In genomic region chr1:65412256-65412983, GRCh38 we compare ENCODE assay signal across 1 cellular context.
TF ChIP-seq lines count a peak whose summit lies in the region.

No MANE protein-coding gene starts in this region.

TF ChIP-seq in K562, 482 proteins besides CTCF, POLR2A, EP300 and RAD21 (continued from another document and continues in another):
- TF ChIP-seq, protein P1, sequence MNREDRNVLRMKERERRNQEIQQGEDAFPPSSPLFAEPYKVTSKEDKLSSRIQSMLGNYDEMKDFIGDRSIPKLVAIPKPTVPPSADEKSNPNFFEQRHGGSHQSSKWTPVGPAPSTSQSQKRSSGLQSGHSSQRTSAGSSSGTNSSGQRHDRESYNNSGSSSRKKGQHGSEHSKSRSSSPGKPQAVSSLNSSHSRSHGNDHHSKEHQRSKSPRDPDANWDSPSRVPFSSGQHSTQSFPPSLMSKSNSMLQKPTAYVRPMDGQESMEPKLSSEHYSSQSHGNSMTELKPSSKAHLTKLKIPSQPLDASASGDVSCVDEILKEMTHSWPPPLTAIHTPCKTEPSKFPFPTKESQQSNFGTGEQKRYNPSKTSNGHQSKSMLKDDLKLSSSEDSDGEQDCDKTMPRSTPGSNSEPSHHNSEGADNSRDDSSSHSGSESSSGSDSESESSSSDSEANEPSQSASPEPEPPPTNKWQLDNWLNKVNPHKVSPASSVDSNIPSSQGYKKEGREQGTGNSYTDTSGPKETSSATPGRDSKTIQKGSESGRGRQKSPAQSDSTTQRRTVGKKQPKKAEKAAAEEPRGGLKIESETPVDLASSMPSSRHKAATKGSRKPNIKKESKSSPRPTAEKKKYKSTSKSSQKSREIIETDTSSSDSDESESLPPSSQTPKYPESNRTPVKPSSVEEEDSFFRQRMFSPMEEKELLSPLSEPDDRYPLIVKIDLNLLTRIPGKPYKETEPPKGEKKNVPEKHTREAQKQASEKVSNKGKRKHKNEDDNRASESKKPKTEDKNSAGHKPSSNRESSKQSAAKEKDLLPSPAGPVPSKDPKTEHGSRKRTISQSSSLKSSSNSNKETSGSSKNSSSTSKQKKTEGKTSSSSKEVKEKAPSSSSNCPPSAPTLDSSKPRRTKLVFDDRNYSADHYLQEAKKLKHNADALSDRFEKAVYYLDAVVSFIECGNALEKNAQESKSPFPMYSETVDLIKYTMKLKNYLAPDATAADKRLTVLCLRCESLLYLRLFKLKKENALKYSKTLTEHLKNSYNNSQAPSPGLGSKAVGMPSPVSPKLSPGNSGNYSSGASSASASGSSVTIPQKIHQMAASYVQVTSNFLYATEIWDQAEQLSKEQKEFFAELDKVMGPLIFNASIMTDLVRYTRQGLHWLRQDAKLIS (CRISPR knock-in tag; IDR thresholded peaks at IDR 0.05), result no peak
- TF ChIP-seq SREBF2 (CRISPR knock-in tag; IDR thresholded peaks at IDR 0.05) (no peak), SMARCA4 (IDR thresholded peaks at IDR 0.05) (peak; percentile 99), NFRKB (IDR thresholded peaks at IDR 0.05; ENCODE audit: low read depth) (peak; percentile 55; the same call in 1 of the 2 replicates), ZNF282 (CRISPR knock-in tag; IDR thresholded peaks at IDR 0.05) (no peak), NR4A1 (CRISPR knock-in tag; IDR thresholded peaks at IDR 0.05) (no peak), NR4A1 (tag; IDR thresholded peaks at IDR 0.05) (0 out of 2 replicates have a peak, but pooled peaks have one; percentile 41), TFAM (CRISPR knock-in tag; conservative IDR thresholded peaks at IDR 0.05) (no peak), SAP30 (IDR thresholded peaks at IDR 0.05; ENCODE audit: borderline replicate concordance, insufficient read depth, low read depth, low read length, poor library complexity, severe bottlenecking) (no peak), FOXA3 (CRISPR knock-in tag; conservative IDR thresholded peaks at IDR 0.05 in 1 of 2, IDR thresholded peaks at IDR 0.05 in 1 of 2) (peak in 1 of 2 experiments; percentile 81; a peak in 2 of 4 replicates), PURB (CRISPR knock-in tag; IDR thresholded peaks at IDR 0.05; ENCODE audit: low read depth) (no peak), SREBF1 (IDR thresholded peaks at IDR 0.05; ENCODE audit: borderline replicate concordance, low read depth, low read length) (no peak), RAD51 (IDR thresholded peaks at IDR 0.05; ENCODE audit: borderline replicate concordance, low read depth) (peak; percentile 60; the same call in 1 of the 2 replicates), FUS (optimal IDR thresholded peaks at IDR 0.05; ENCODE audit: low read depth, low read length) (no peak), ZNF140 (CRISPR knock-in tag; IDR thresholded peaks at IDR 0.05) (no peak), HMG20B (CRISPR knock-in tag; IDR thresholded peaks at IDR 0.05) (no peak), FOXJ3 (CRISPR knock-in tag; IDR thresholded peaks at IDR 0.05) (no peak), ARHGAP35 (IDR thresholded peaks at IDR 0.05; ENCODE audit: partially characterized antibody) (no peak), ZNF740 (CRISPR knock-in tag; IDR thresholded peaks at IDR 0.05) (no peak), ZNF740 (tag; IDR thresholded peaks at IDR 0.05) (no peak), ZNF263 (CRISPR knock-in tag; IDR thresholded peaks at IDR 0.05; ENCODE audit: borderline replicate concordance) (no peak), U2AF2 (optimal IDR thresholded peaks at IDR 0.05; ENCODE audit: low read depth, low read length) (no peak), LEF1 (IDR thresholded peaks at IDR 0.05) (peak; percentile 99), NBN (IDR thresholded peaks at IDR 0.05; ENCODE audit: low read depth) (peak; percentile 95), MNT (conservative IDR thresholded peaks at IDR 0.05) (peak; percentile 39 to 67; a peak in 2 of 4 replicates), ZNF217 (CRISPR knock-in tag; IDR thresholded peaks at IDR 0.05) (no peak), ZNF253 (CRISPR knock-in tag; conservative IDR thresholded peaks at IDR 0.05) (no peak), TAL1 (IDR thresholded peaks at IDR 0.05) (peak; percentile 99), CLOCK (CRISPR knock-in tag; IDR thresholded peaks at IDR 0.05; ENCODE audit: borderline replicate concordance) (no peak), NELFE (IDR thresholded peaks at IDR 0.05; ENCODE audit: insufficient read depth, insufficient read length) (no peak), STAT5A (IDR thresholded peaks at IDR 0.05; ENCODE audit: borderline replicate concordance, low read length) (peak; percentile 97), ZNF318 (IDR thresholded peaks at IDR 0.05; ENCODE audit: borderline replicate concordance in 1 of 2, low read depth in 1 of 2) (peak; percentile 35 to 76; a peak in 2 of 4 replicates), TEAD4 (IDR thresholded peaks at IDR 0.05; ENCODE audit: low read length) (peak; percentile 99), TEAD4 (CRISPR knock-in tag; IDR thresholded peaks at IDR 0.05; ENCODE audit: borderline replicate concordance) (no peak), RBM17 (IDR thresholded peaks at IDR 0.05; ENCODE audit: borderline replicate concordance, low read depth, low read length) (no peak), CBX1 (IDR thresholded peaks at IDR 0.05; ENCODE audit: low read depth) (no peak), HDAC8 (tag; IDR thresholded peaks at IDR 0.05) (no peak)
- TF ChIP-seq, protein P2, sequence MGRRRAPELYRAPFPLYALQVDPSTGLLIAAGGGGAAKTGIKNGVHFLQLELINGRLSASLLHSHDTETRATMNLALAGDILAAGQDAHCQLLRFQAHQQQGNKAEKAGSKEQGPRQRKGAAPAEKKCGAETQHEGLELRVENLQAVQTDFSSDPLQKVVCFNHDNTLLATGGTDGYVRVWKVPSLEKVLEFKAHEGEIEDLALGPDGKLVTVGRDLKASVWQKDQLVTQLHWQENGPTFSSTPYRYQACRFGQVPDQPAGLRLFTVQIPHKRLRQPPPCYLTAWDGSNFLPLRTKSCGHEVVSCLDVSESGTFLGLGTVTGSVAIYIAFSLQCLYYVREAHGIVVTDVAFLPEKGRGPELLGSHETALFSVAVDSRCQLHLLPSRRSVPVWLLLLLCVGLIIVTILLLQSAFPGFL (CRISPR knock-in tag; IDR thresholded peaks at IDR 0.05), result no peak
- TF ChIP-seq, protein P3, sequence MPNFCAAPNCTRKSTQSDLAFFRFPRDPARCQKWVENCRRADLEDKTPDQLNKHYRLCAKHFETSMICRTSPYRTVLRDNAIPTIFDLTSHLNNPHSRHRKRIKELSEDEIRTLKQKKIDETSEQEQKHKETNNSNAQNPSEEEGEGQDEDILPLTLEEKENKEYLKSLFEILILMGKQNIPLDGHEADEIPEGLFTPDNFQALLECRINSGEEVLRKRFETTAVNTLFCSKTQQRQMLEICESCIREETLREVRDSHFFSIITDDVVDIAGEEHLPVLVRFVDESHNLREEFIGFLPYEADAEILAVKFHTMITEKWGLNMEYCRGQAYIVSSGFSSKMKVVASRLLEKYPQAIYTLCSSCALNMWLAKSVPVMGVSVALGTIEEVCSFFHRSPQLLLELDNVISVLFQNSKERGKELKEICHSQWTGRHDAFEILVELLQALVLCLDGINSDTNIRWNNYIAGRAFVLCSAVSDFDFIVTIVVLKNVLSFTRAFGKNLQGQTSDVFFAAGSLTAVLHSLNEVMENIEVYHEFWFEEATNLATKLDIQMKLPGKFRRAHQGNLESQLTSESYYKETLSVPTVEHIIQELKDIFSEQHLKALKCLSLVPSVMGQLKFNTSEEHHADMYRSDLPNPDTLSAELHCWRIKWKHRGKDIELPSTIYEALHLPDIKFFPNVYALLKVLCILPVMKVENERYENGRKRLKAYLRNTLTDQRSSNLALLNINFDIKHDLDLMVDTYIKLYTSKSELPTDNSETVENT (CRISPR knock-in tag; IDR thresholded peaks at IDR 0.05), result no peak
- TF ChIP-seq, protein P4, sequence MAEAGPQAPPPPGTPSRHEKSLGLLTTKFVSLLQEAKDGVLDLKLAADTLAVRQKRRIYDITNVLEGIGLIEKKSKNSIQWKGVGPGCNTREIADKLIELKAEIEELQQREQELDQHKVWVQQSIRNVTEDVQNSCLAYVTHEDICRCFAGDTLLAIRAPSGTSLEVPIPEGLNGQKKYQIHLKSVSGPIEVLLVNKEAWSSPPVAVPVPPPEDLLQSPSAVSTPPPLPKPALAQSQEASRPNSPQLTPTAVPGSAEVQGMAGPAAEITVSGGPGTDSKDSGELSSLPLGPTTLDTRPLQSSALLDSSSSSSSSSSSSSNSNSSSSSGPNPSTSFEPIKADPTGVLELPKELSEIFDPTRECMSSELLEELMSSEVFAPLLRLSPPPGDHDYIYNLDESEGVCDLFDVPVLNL (CRISPR knock-in tag; IDR thresholded peaks at IDR 0.05; ENCODE audit: low read depth), result no peak
